In genomic region chr15:76994001-76994400, GRCh38 we compare ENCODE assay signal across 11 cellular contexts. TPM values are rescaled to one million over a fixed set of nuclear protein-coding genes. Genes with fewer than 3 reads are reported as not detected.
A peak's percentile ranks its signal among the peaks of the same experiment; 100 is the strongest.
DNase-seq lines count a peak whose midpoint lies in the region; ATAC-seq, FAIRE-seq and TF ChIP-seq lines count a peak whose summit lies in the region.
"Had no signal": no experiment of that assay in that cellular context is flagged by ENCODE, and none has a peak within 500 bp of the region (broad histone marks: within the 10 kb centered on the region; RNA-seq: fewer than 3 reads in every experiment).

No MANE protein-coding gene starts in this region.

- no peak overlapping the region for H3K9ac ChIP-seq in GM12878 (ENCODE audit: control insufficient read depth, insufficient read depth, low read length)

- H3K4me3 ChIP-seq in GM12878 = no peak overlapping the region
- H3K4me3 ChIP-seq in Caco-2 (ENCODE audit: low read depth, low read length) = no peak overlapping the region
- no peak overlapping the region for H3K4me3 ChIP-seq in coronary artery

- no peaks in the 10 kb centered on the region for H3K9me3 ChIP-seq in GM12878 (replicated peaks; ENCODE audit: control insufficient read depth, insufficient read depth, low read length)
- no peaks in the 10 kb centered on the region for H3K9me3 ChIP-seq in Caco-2

- H3K27me3 ChIP-seq in GM12878 (replicated peaks in 1 of 2; ENCODE audit: control insufficient read depth in 2 of 2, insufficient read depth in 2 of 2, low read length in 1 of 2) (no peaks in the 10 kb centered on the region), Caco-2 (replicated peaks; ENCODE audit: control insufficient read depth, insufficient read depth, low read length) (no peaks in the 10 kb centered on the region)

- intact Hi-C loops in activated B cell treated with CpG ODN at 0.5 μM for 24 hours (cut with micrococcal nuclease) = loop anchor here (2.0 kb wide), 1 partner anchor 63 kb away; the partner anchor contains the start of gene RCN2
- intact Hi-C loops in GM12878 (cut with micrococcal nuclease; ENCODE audit: unreplicated experiment) = no loop called here
- intact Hi-C loops in Caco-2 (cut with micrococcal nuclease; ENCODE audit: unreplicated experiment) = no loop called here

- peaks cover 6% of the 10 kb centered on the region for H3K79me2 ChIP-seq in GM12878 (ENCODE audit: control insufficient read depth, insufficient read depth, low read length)

- H3K36me3 Mint-ChIP-seq in activated B cell treated with CpG ODN at 0.5 μM for 24 hours (ENCODE audit: low read depth) (peaks cover 9% of the 10 kb centered on the region), Caco-2 (ENCODE audit: insufficient read depth, unreplicated experiment) (no peaks in the 10 kb centered on the region)

- DNase-seq in H54 (ENCODE audit: insufficient read length, low spot score) (peak; percentile 44), activated B cell treated with CpG ODN at 0.5 μM for 24 hours (peak; percentile 12), GM12878 (ENCODE audit: low read depth, low spot score) (no peak), Caco-2 (no peak), coronary artery (ENCODE audit: low spot score) (no peak)
- DNase-seq in stimulated activated CD4-positive, alpha-beta T cell treated with anti-CD3 and anti-CD28 coated beads, Interleukin-12 subunit alpha, Interleukin-12 subunit beta, amount 100 ng/mL, for 4 hours = peak; percentile 48
- DNase-seq: small intestine had no signal

- RAD21 ChIA-PET in GM12878 (lab: Charles Lee; ENCODE audit: unreplicated experiment) = interaction anchor here (0.8 to 2.3 kb wide), 9 partner anchors 9 to 188 kb away, joined by 3 to 12 read pairs (median 4); no protein-coding TSS in a partner anchor

- H3K36me3 ChIP-seq in GM12878 (ENCODE audit: control insufficient read depth in 2 of 2, insufficient read depth in 2 of 2, low read length in 1 of 2) (no peaks in the 10 kb centered on the region), Caco-2 (ENCODE audit: control insufficient read depth, insufficient read depth, low read length) (no peaks in the 10 kb centered on the region)

- TF ChIP-seq POLR2A in H54 (IDR thresholded peaks at IDR 0.05; ENCODE audit: low read depth, low read length) = no peak
- no peak for TF ChIP-seq POLR2A in GM12878 (IDR thresholded peaks at IDR 0.05; ENCODE audit: low read depth, low read length)

- H2AFZ ChIP-seq in GM12878 (ENCODE audit: control insufficient read depth, low read depth, low read length) = no peak overlapping the region

- FAIRE-seq in H54 (lab: Jason Lieb, UNC) = no peak
- no peak for FAIRE-seq in GM12878 (lab: Jason Lieb, UNC)
- FAIRE-seq: H1, small intestine had no signal

- H3K4me3 Mint-ChIP-seq in activated B cell treated with CpG ODN at 0.5 μM for 24 hours = no peak overlapping the region
- no peak overlapping the region for H3K4me3 Mint-ChIP-seq in Caco-2 (ENCODE audit: unreplicated experiment)

- H3K27me3 Mint-ChIP-seq in activated B cell treated with CpG ODN at 0.5 μM for 24 hours (no peaks in the 10 kb centered on the region), Caco-2 (ENCODE audit: insufficient read depth, unreplicated experiment) (no peaks in the 10 kb centered on the region)

- H4K20me1 ChIP-seq in GM12878 (ENCODE audit: control insufficient read depth, insufficient read depth) = no peaks in the 10 kb centered on the region

- CTCF ChIA-PET in activated B cell treated with CpG ODN at 0.5 μM for 24 hours (lab: Charles Lee) (no interaction called here), GM12878 (lab: Yijun Ruan, JAX) (interaction anchor here (0.9 to 3.2 kb wide), 5 partner anchors 17 to 37 kb away, joined by 3 to 22 read pairs (median 5); no protein-coding TSS in a partner anchor), Caco-2 (lab: Charles Lee) (no interaction called here)

- H3K4me1 ChIP-seq in GM12878 (ENCODE audit: control insufficient read depth, insufficient read depth, low read length) = peaks cover 41% of the 10 kb centered on the region
- H3K4me1 ChIP-seq in Caco-2 = no peaks in the 10 kb centered on the region

- H3K4me1 Mint-ChIP-seq in activated B cell treated with CpG ODN at 0.5 μM for 24 hours (peaks cover 60% of the 10 kb centered on the region), Caco-2 (ENCODE audit: low read depth, unreplicated experiment) (no peaks in the 10 kb centered on the region)

- peak overlapping the region; percentile 95 for H3K27ac Mint-ChIP-seq in activated B cell treated with CpG ODN at 0.5 μM for 24 hours
- no peak overlapping the region for H3K27ac Mint-ChIP-seq in Caco-2 (ENCODE audit: unreplicated experiment)

- POLR2A ChIA-PET in activated B cell treated with CpG ODN at 0.5 μM for 24 hours (lab: Charles Lee) = interaction anchor here (0.6 to 3.0 kb wide), 6 partner anchors 9 to 89 kb away, joined by 3 to 12 read pairs (median 6); partner anchors contain the start of gene SCAPER
- POLR2A ChIA-PET in GM12878 (lab: Charles Lee) = interaction anchor here (1.1 to 4.4 kb wide), 4 partner anchors 9 to 17 kb away, joined by 5 to 19 read pairs (median 6); no protein-coding TSS in a partner anchor
- POLR2A ChIA-PET in Caco-2 (lab: Charles Lee) = no interaction called here

- H3K27ac ChIP-seq in GM12878 (ENCODE audit: control insufficient read depth, insufficient read depth) = no peak overlapping the region
- peak overlapping the region in 1 of 2 donors; percentile 82 for H3K27ac ChIP-seq in coronary artery

- no peak for TF ChIP-seq CTCF in activated B cell treated with CpG ODN at 0.5 μM for 24 hours (IDR thresholded peaks at IDR 0.05)
- TF ChIP-seq CTCF in GM12878 (IDR thresholded peaks at IDR 0.05 in 2 of 3, conservative IDR thresholded peaks at IDR 0.05 in 1 of 3; ENCODE audit: control insufficient read depth in 2 of 3, extremely low read depth in 1 of 3, insufficient read depth in 1 of 3, low read depth in 3 of 3, low read length in 3 of 3) = no peak
- no peak for TF ChIP-seq CTCF in Caco-2 (IDR thresholded peaks at IDR 0.05; ENCODE audit: insufficient read depth in 1 of 2, low read depth in 1 of 2, low read length in 1 of 2, severe bottlenecking in 1 of 2, unreplicated experiment in 1 of 2)
- no peak for TF ChIP-seq CTCF in coronary artery (IDR thresholded peaks at IDR 0.05)

- in situ Hi-C loops in GM12878 (cut with MboI) = no loop called here

- no peak for TF ChIP-seq RAD21 in GM12878 (IDR thresholded peaks at IDR 0.05; ENCODE audit: insufficient read depth, low read depth, low read length)

- H3K4me2 ChIP-seq in GM12878 (ENCODE audit: control insufficient read depth, insufficient read depth) = no peak overlapping the region

- no TSS peak for BruUV-seq in GM12878 (replicated peaks; lab: Mats Ljungman, UMichigan)
- BruUV-seq in Caco-2 (replicated peaks; lab: Mats Ljungman, UMichigan) = no TSS peak

- TF ChIP-seq EP300 in GM12878 (IDR thresholded peaks at IDR 0.05; ENCODE audit: borderline replicate concordance in 1 of 2, control insufficient read depth in 1 of 2, low read depth in 2 of 2, low read length in 2 of 2) = no peak

- H3K9me3 Mint-ChIP-seq in activated B cell treated with CpG ODN at 0.5 μM for 24 hours (no peaks in the 10 kb centered on the region), Caco-2 (ENCODE audit: unreplicated experiment) (no peaks in the 10 kb centered on the region)

- SMC1A ChIA-PET in GM12878 (lab: Charles Lee; ENCODE audit: uncharacterized antibody, unreplicated experiment) = interaction anchor here (1.0 to 7.8 kb wide), 3 partner anchors 15 to 37 kb away, joined by 3 to 99 read pairs (median 6); no protein-coding TSS in a partner anchor

- no peak for ATAC-seq in activated B cell treated with CpG ODN at 0.5 μM for 24 hours (ENCODE audit: low read depth)
- ATAC-seq in GM12878 = no peak
- ATAC-seq in HG03159 (IDR thresholded peaks at IDR 0.05; ENCODE audit: unreplicated experiment) = no peak
- ATAC-seq in GM21367 (IDR thresholded peaks at IDR 0.05; ENCODE audit: unreplicated experiment) = no peak

- 85% methylated on average over 8 of the region's 8 CpGs for WGBS in GM12878 (ENCODE audit: insufficient coverage, insufficient replicate concordance, low lambda C conversion rate, missing lambda C conversion rate)

TF ChIP-seq in GM12878, 131 proteins besides CTCF, POLR2A, EP300 and RAD21 (continues in another document):
- TF ChIP-seq KLF5 (IDR thresholded peaks at IDR 0.05; ENCODE audit: partially characterized antibody) (no peak), TAF1 (IDR thresholded peaks at IDR 0.05; ENCODE audit: borderline replicate concordance, low read depth, low read length) (no peak)

RNA-seq across cellular contexts. Expression of gene PSTPIP1, which starts 0.9 kb away (rescaled TPM):
- 33.7 and 42.7 TPM in 2 replicates for total RNA-seq in activated B cell treated with CpG ODN at 0.5 μM for 24 hours
- total RNA-seq in GM12878 (2013; cell fraction: nucleolus; rRNA removed) = 1.4 and 1.9 TPM in 2 replicates
- 20.1 and 22.6 TPM in 2 replicates for total RNA-seq in GM12878 (2014; rRNA removed)
- total RNA-seq in GM12878 (2014; rRNA removed; fragmentation: Illumina TruSeq; extraction: Trizol) = 11.2 and 12.0 TPM in 2 replicates
- total RNA-seq in GM12878 (2021) = 28.6 and 29.3 TPM in 2 replicates
- 4.1 TPM for polyA plus RNA-seq in GM12878 (2011; ENCODE audit: low read depth)
- 2.4 and 3.9 TPM in 2 replicates for polyA plus RNA-seq in GM12878 (2011; rRNA removed)
- polyA plus RNA-seq in GM12878 (2011; cell fraction: cytosol; rRNA removed) = 5.2 and 7.5 TPM in 2 replicates
- 20.8 and 25.0 TPM in 2 replicates for polyA plus RNA-seq in GM12878 (2011; cell fraction: nucleus; rRNA removed)
- polyA plus RNA-seq in GM12878 (2012) = 9.7 and 13.0 TPM in 2 replicates
- 1.8 and 8.8 TPM in 2 replicates for polyA plus RNA-seq in GM12878 (2014; fragmentation: Illumina TruSeq; extraction: Trizol)
- 1 to 10 TPM in 1 of 2 experiments, under 1 TPM in 1; 0.50 to 5.7 TPM for polyA plus RNA-seq in GM12878 (2014; fragmentation: Nextera tagmentation; extraction: Ambion mirVana)
- 23.8 and 23.9 TPM in 2 replicates for polyA plus RNA-seq in GM12878 (2014; rRNA removed)
- polyA plus RNA-seq in GM12878 (2016; fragmentation: Nextera tagmentation; extraction: Ambion mirVana) = 10 to 100 TPM; 17.8 to 19.0 TPM
- 1.3 and 3.0 TPM in 2 replicates for polyA minus RNA-seq in GM12878 (2011; rRNA and poly(A)+ RNA removed)
- polyA minus RNA-seq in GM12878 (2011; cell fraction: cytosol; rRNA and poly(A)+ RNA removed) = 1.5 and 3.3 TPM in 2 replicates
- 6.8 and 11.0 TPM in 2 replicates for polyA minus RNA-seq in GM12878 (2011; cell fraction: nucleus; rRNA and poly(A)+ RNA removed)
- total RNA-seq in Caco-2 (2022) = not detected in 2 replicates
- total RNA-seq: glomerular endothelial cell had no signal

Comparison
In these comparisons a context has a peak if more than half of its experiments do, and no peak if none do; other contexts are left out.
1. DNase-seq: peak in H54 (single experiment), activated B cell treated with CpG ODN at 0.5 μM for 24 hours (single experiment) and stimulated activated CD4-positive, alpha-beta T cell treated with anti-CD3 and anti-CD28 coated beads, Interleukin-12 subunit alpha, Interleukin-12 subunit beta, amount 100 ng/mL, for 4 hours (single experiment); none in GM12878 (single experiment), Caco-2 (0 of 2) and coronary artery (single experiment).